Comparison of ENCODE assay signal across 12 cellular contexts in genomic region chr1:204102029-204102611, GRCh38. TPM values are rescaled to one million over a fixed set of nuclear protein-coding genes. Genes with fewer than 3 reads are reported as not detected.
DNase-seq lines count a peak whose midpoint lies in the region; ATAC-seq and TF ChIP-seq lines count a peak whose summit lies in the region.
"Had no signal": no experiment of that assay in that cellular context is flagged by ENCODE, and none has a peak within 500 bp of the region (broad histone marks: within the 10 kb centered on the region; RNA-seq: fewer than 3 reads in every experiment).

No MANE protein-coding gene starts in this region.

- H3K18ac ChIP-seq in trophoblast cell (ENCODE audit: low read length), result peak overlapping the region; percentile 4

- H3K4me3 ChIP-seq in GM23338 (no peak overlapping the region), trophoblast cell (ENCODE audit: low read depth, low read length) (no peak overlapping the region)

- H3K27ac Mint-ChIP-seq in GM23338 (peak overlapping the region; percentile 74; the same call in 1 of the 2 replicates), osteocyte (ENCODE audit: unreplicated experiment) (no peak overlapping the region)
- peak overlapping the region; percentile 55 for H3K27ac Mint-ChIP-seq in activated T-helper 2 cell treated with anti-CD3 and anti-CD28 coated beads, Interferon-gamma antibody, Interleukin-2, Interleukin-4, amounts not matched to agents 10 μg/mL and 5 μg/mL and 100 μg/mL, durations not matched to agents 14 hours and 24 hours and 36 hours

- peaks cover 60% of the 10 kb centered on the region for H4K20me1 ChIP-seq in GM23338 (replicated peaks; ENCODE audit: insufficient read depth)

- peaks cover 16% of the 10 kb centered on the region for H3K79me1 ChIP-seq in trophoblast cell (ENCODE audit: low read length)

- H2AFZ ChIP-seq in GM23338, result no peak overlapping the region
- no peak overlapping the region for H2AFZ ChIP-seq in trophoblast cell (ENCODE audit: insufficient read depth, low read length, poor library complexity)

- H3K27me3 Mint-ChIP-seq in GM23338 (ENCODE audit: insufficient read depth, low read depth, poor library complexity) (peaks cover 23% of the 10 kb centered on the region), osteocyte (ENCODE audit: unreplicated experiment) (no peaks in the 10 kb centered on the region)
- peaks cover 1% of the 10 kb centered on the region for H3K27me3 Mint-ChIP-seq in activated T-helper 2 cell treated with anti-CD3 and anti-CD28 coated beads, Interferon-gamma antibody, Interleukin-2, Interleukin-4, amounts not matched to agents 10 μg/mL and 5 μg/mL and 100 μg/mL, durations not matched to agents 14 hours and 24 hours and 36 hours (ENCODE audit: low read depth)

- intact Hi-C loops in activated T-helper 2 cell treated with anti-CD3 and anti-CD28 coated beads, Interferon-gamma antibody, Interleukin-2, Interleukin-4, amounts not matched to agents 10 μg/mL and 5 μg/mL and 100 μg/mL, durations not matched to agents 14 hours and 24 hours and 36 hours (cut with micrococcal nuclease), result no loop called here
- intact Hi-C loops in head of caudate nucleus (cut with DNase I), result no loop called here

- no peaks in the 10 kb centered on the region for H3K27me3 ChIP-seq in GM23338 (ENCODE audit: insufficient read depth)
- no peaks in the 10 kb centered on the region for H3K27me3 ChIP-seq in trophoblast cell (ENCODE audit: insufficient read depth, low read length)

- H3K9ac ChIP-seq in trophoblast cell (ENCODE audit: low read length), result no peak overlapping the region

- WGBS in trophoblast cell (ENCODE audit: extremely low coverage, insufficient coverage, insufficient read length), result no CpG with 5 or more reads among the region's 13 CpGs

- H3K27ac ChIP-seq in GM23338 (ENCODE audit: low read depth), result peak overlapping the region; percentile 79; the same call in 1 of the 2 replicates
- H3K27ac ChIP-seq in trophoblast cell (ENCODE audit: low read depth, low read length), result no peak overlapping the region

- no peak overlapping the region for H3K23ac ChIP-seq in trophoblast cell (ENCODE audit: low read length)

- H2BK12ac ChIP-seq in trophoblast cell (ENCODE audit: low read length), result no peak overlapping the region

- no peaks in the 10 kb centered on the region for H3K9me2 ChIP-seq in GM23338 (ENCODE audit: insufficient read depth)

- H2BK120ac ChIP-seq in trophoblast cell (ENCODE audit: insufficient read depth, low read length, poor library complexity), result no peak overlapping the region

- no peak overlapping the region for H4K12ac ChIP-seq in trophoblast cell (ENCODE audit: low read depth, low read length)

- peak; percentile 14; the same call in 2 of the 3 replicates for ATAC-seq in GM23338
- no peak for ATAC-seq in HG03439 (IDR thresholded peaks at IDR 0.05; ENCODE audit: unreplicated experiment)

- TF ChIP-seq CTCF in GM23338 (conservative IDR thresholded peaks at IDR 0.05; ENCODE audit: low read depth in 2 of 2) (no peak), osteocyte (IDR thresholded peaks at IDR 0.05) (no peak)

- H3K4me1 ChIP-seq in GM23338 (ENCODE audit: insufficient read depth), result peaks cover 64% of the 10 kb centered on the region
- H3K4me1 ChIP-seq in trophoblast cell (ENCODE audit: control insufficient read depth in 1 of 2, insufficient read depth in 2 of 2, low read length in 2 of 2), result peaks cover 23 to 36% of the 10 kb centered on the region in 2 experiments

- H3K4ac ChIP-seq in trophoblast cell (ENCODE audit: low read depth, low read length), result peak overlapping the region; percentile 39

- H3K4me2 ChIP-seq in GM23338, result peak overlapping the region; percentile 4
- no peak overlapping the region for H3K4me2 ChIP-seq in trophoblast cell (ENCODE audit: low read length)

- H3K4me1 Mint-ChIP-seq in GM23338 (peaks cover 70% of the 10 kb centered on the region), osteocyte (ENCODE audit: unreplicated experiment) (peaks cover 23% of the 10 kb centered on the region)
- H3K4me1 Mint-ChIP-seq in activated T-helper 2 cell treated with anti-CD3 and anti-CD28 coated beads, Interferon-gamma antibody, Interleukin-2, Interleukin-4, amounts not matched to agents 10 μg/mL and 5 μg/mL and 100 μg/mL, durations not matched to agents 14 hours and 24 hours and 36 hours (ENCODE audit: low read depth), result peaks cover 25% of the 10 kb centered on the region

- H2AK5ac ChIP-seq in trophoblast cell (ENCODE audit: low read length), result no peak overlapping the region

- no peak overlapping the region for H4K8ac ChIP-seq in trophoblast cell (ENCODE audit: low read depth, low read length)

- no peaks in the 10 kb centered on the region for H3K9me3 ChIP-seq in trophoblast cell (ENCODE audit: insufficient read depth, low read depth, low read length)
- H3K9me3 ChIP-seq: spleen had no signal

- no peak overlapping the region for H2BK5ac ChIP-seq in trophoblast cell (ENCODE audit: low read depth, low read length, poor library complexity)

- DNase-seq in GM23338 (ENCODE audit: low spot score) (no peak), NCI-H2029 (lab: John Stamatoyannopoulos, UW) (peak; percentile 65), trophoblast cell (no peak), osteocyte (ENCODE audit: extremely low spot score, unreplicated experiment) (no peak), head of caudate nucleus (no peak), activated gamma-delta T cell treated with Interleukin-2 at 50 U/mL for 16 hours (no peak)
- DNase-seq in activated T-helper 2 cell treated with anti-CD3 and anti-CD28 coated beads, Interferon-gamma antibody, Interleukin-2, Interleukin-4, amounts not matched to agents 10 μg/mL and 5 μg/mL and 100 μg/mL, durations not matched to agents 14 hours and 24 hours and 36 hours (ENCODE audit: low spot score), result no peak
- DNase-seq: amniotic stem cell, mesenchymal stem cell, NCI-H1105 treated with DMSO at 0.1 percent for 48 hours, spleen had no signal

- H4K91ac ChIP-seq in trophoblast cell (ENCODE audit: low read depth, low read length), result peak overlapping the region; percentile 22

- H3K36me3 ChIP-seq in GM23338 (ENCODE audit: insufficient read depth) (no peaks in the 10 kb centered on the region), trophoblast cell (ENCODE audit: control insufficient read depth in 1 of 2, insufficient read depth in 2 of 2, low read length in 2 of 2) (peaks cover 0 to 2% of the 10 kb centered on the region in 2 experiments)
- H3K36me3 ChIP-seq: spleen had no signal

- H3K4me3 Mint-ChIP-seq in GM23338, result no peak overlapping the region
- H3K4me3 Mint-ChIP-seq in activated T-helper 2 cell treated with anti-CD3 and anti-CD28 coated beads, Interferon-gamma antibody, Interleukin-2, Interleukin-4, amounts not matched to agents 10 μg/mL and 5 μg/mL and 100 μg/mL, durations not matched to agents 14 hours and 24 hours and 36 hours (ENCODE audit: low read depth), result peak overlapping the region; percentile 17
- no peak overlapping the region for H3K4me3 Mint-ChIP-seq in osteocyte (ENCODE audit: unreplicated experiment)

- 0 out of 2 replicates have a peak, but pooled peaks cover 5% of the 10 kb centered on the region for H3F3A ChIP-seq in GM23338 (replicated peaks; ENCODE audit: low read depth)

- H3K79me2 ChIP-seq in GM23338 (replicated peaks; ENCODE audit: insufficient read depth), result peaks cover 100% of the 10 kb centered on the region
- peaks cover 21% of the 10 kb centered on the region for H3K79me2 ChIP-seq in trophoblast cell (ENCODE audit: control insufficient read depth, insufficient read depth, low read length, poor library complexity)

- H3K9me3 Mint-ChIP-seq in GM23338, result no peaks in the 10 kb centered on the region
- no peaks in the 10 kb centered on the region for H3K9me3 Mint-ChIP-seq in activated T-helper 2 cell treated with anti-CD3 and anti-CD28 coated beads, Interferon-gamma antibody, Interleukin-2, Interleukin-4, amounts not matched to agents 10 μg/mL and 5 μg/mL and 100 μg/mL, durations not matched to agents 14 hours and 24 hours and 36 hours
- no peaks in the 10 kb centered on the region for H3K9me3 Mint-ChIP-seq in osteocyte (ENCODE audit: unreplicated experiment)

- no peak overlapping the region for H3K14ac ChIP-seq in trophoblast cell (ENCODE audit: low read length)

- peaks cover 6% of the 10 kb centered on the region; the same call in 2 of the 3 replicates for H3K36me3 Mint-ChIP-seq in GM23338 (ENCODE audit: low read depth)
- no peaks in the 10 kb centered on the region for H3K36me3 Mint-ChIP-seq in activated T-helper 2 cell treated with anti-CD3 and anti-CD28 coated beads, Interferon-gamma antibody, Interleukin-2, Interleukin-4, amounts not matched to agents 10 μg/mL and 5 μg/mL and 100 μg/mL, durations not matched to agents 14 hours and 24 hours and 36 hours (ENCODE audit: low read depth)
- H3K36me3 Mint-ChIP-seq in osteocyte (ENCODE audit: unreplicated experiment), result no peaks in the 10 kb centered on the region

TF ChIP-seq in GM23338, 12 proteins besides CTCF, POLR2A, EP300 and RAD21 (continues in another document):
- TF ChIP-seq JUNB (IDR thresholded peaks at IDR 0.05; ENCODE audit: unreplicated experiment) (no peak), POLR2AphosphoS5 (IDR thresholded peaks at IDR 0.05; ENCODE audit: low read depth) (no peak), NANOG (IDR thresholded peaks at IDR 0.05; ENCODE audit: borderline replicate concordance) (no peak), STAT1 (IDR thresholded peaks at IDR 0.05; ENCODE audit: unreplicated experiment) (no peak), ZNF331 (CRISPR knock-in tag; IDR thresholded peaks at IDR 0.05; ENCODE audit: low read depth) (no peak)

RNA-seq across cellular contexts. Expression of gene SOX13, which starts 29.2 kb away (rescaled TPM):
- 105 and 123 TPM in 2 replicates for total RNA-seq in GM23338 (2014; rRNA removed; shearing (Covaris generic))
- 28.6 and 32.3 TPM in 2 replicates for polyA plus RNA-seq in GM23338 (2016; fragmentation: Nextera tagmentation; extraction: Ambion mirVana)
- total RNA-seq in activated T-helper 2 cell treated with anti-CD3 and anti-CD28 coated beads, Interferon-gamma antibody, Interleukin-2, Interleukin-4, amounts not matched to agents 10 μg/mL and 5 μg/mL and 100 μg/mL, durations not matched to agents 14 hours and 24 hours and 36 hours, result 0.62 and 0.71 TPM in 2 replicates
- 79.8 and 85.3 TPM in 2 replicates for polyA plus RNA-seq in trophoblast cell (2013)
- total RNA-seq in osteocyte, result 11.7 and 12.5 TPM in 2 replicates

RNA-seq across cellular contexts. Expression of gene ETNK2, which starts 49.7 kb away (rescaled TPM):
- total RNA-seq in GM23338 (2014; rRNA removed; shearing (Covaris generic)), result 18.9 and 26.2 TPM in 2 replicates
- 7.6 and 9.0 TPM in 2 replicates for polyA plus RNA-seq in GM23338 (2016; fragmentation: Nextera tagmentation; extraction: Ambion mirVana)
- 0.32 and 0.37 TPM in 2 replicates for total RNA-seq in activated T-helper 2 cell treated with anti-CD3 and anti-CD28 coated beads, Interferon-gamma antibody, Interleukin-2, Interleukin-4, amounts not matched to agents 10 μg/mL and 5 μg/mL and 100 μg/mL, durations not matched to agents 14 hours and 24 hours and 36 hours
- 7.7 and 8.1 TPM in 2 replicates for polyA plus RNA-seq in trophoblast cell (2013)
- total RNA-seq in osteocyte, result 15.4 and 15.9 TPM in 2 replicates

Comparison
In these comparisons a context has a peak if more than half of its experiments do, and no peak if none do; other contexts are left out.
1. RNA of gene ETNK2, which starts 49.7 kb away (total RNA-seq): 18.9 to 26.2 TPM in GM23338 and 15.4 to 15.9 TPM in osteocyte; 0.32 to 0.37 TPM in activated T-helper 2 cell treated with anti-CD3 and anti-CD28 coated beads, Interferon-gamma antibody, Interleukin-2, Interleukin-4, amounts not matched to agents 10 μg/mL and 5 μg/mL and 100 μg/mL, durations not matched to agents 14 hours and 24 hours and 36 hours; every median in the first group is over 10 times any median in the second.